In genomic region chr3:41579861-41580260, GRCh38 we compare ENCODE assay signal across 29 cellular contexts.
"Had no signal": no experiment of that assay in that cellular context is flagged by ENCODE, and none has a peak within 500 bp of the region (broad histone marks: within the 10 kb centered on the region; RNA-seq: fewer than 3 reads in every experiment).

No MANE protein-coding gene starts in this region.

- H3K36me3 ChIP-seq: breast epithelium, esophagus muscularis mucosa, left lung, lower lobe of right lung, sigmoid colon, stomach, suprapubic skin, tibial artery had no signal

- H3K27me3 ChIP-seq: breast epithelium, esophagus muscularis mucosa, left lung, sigmoid colon, stomach, suprapubic skin, tibial artery had no signal

- H3K9me3 Mint-ChIP-seq: activated CD8-positive, alpha-beta T cell treated with anti-CD3 and anti-CD28 coated beads for 36 hours; activated naive CD4-positive, alpha-beta T cell treated with anti-CD3 and anti-CD28 coated beads, Interleukin-2, amount 50 U/mL, for 24 hours; activated T-helper 2 cell treated with anti-CD3 and anti-CD28 coated beads, Interferon-gamma antibody, Interleukin-2, Interleukin-4, amounts not matched to agents 10 μg/mL and 5 μg/mL and 100 μg/mL, durations not matched to agents 14 hours and 24 hours and 36 hours; central memory CD8-positive, alpha-beta T cell; nephron had no signal

- ATAC-seq: activated CD8-positive, alpha-beta T cell treated with anti-CD3 and anti-CD28 coated beads for 36 hours; activated naive CD8-positive, alpha-beta T cell treated with anti-CD3 and anti-CD28 coated beads, Interleukin-2, amount 50 U/mL, for 24 hours; lower lobe of right lung; T-helper 17 cell had no signal

- H3K4me1 ChIP-seq: breast epithelium, left lung, lower lobe of right lung, sigmoid colon, stomach had no signal

- H3K4me1 Mint-ChIP-seq: activated CD4-positive, alpha-beta T cell treated with anti-CD3 and anti-CD28 coated beads, Interleukin-2, amount 10 ng/mL, durations not matched to agents 7 days and 5 days; activated naive CD4-positive, alpha-beta T cell treated with anti-CD3 and anti-CD28 coated beads, Interleukin-2, amount 50 U/mL, for 24 hours; activated naive CD8-positive, alpha-beta T cell treated with anti-CD3 and anti-CD28 coated beads, Interleukin-2, amount 50 U/mL, for 24 hours; central memory CD8-positive, alpha-beta T cell; nephron; T-helper 17 cell had no signal

- DNase-seq: activated CD4-positive, alpha-beta T cell treated with anti-CD3 and anti-CD28 coated beads, Interleukin-2, amount 10 ng/mL, durations not matched to agents 7 days and 5 days; activated CD4-positive, CD25-positive, alpha-beta regulatory T cell treated with anti-CD3 and anti-CD28 coated beads, Interleukin-2, amount 50 U/mL, for 72 hours; activated CD8-positive, alpha-beta T cell treated with anti-CD3 and anti-CD28 coated beads for 36 hours; activated naive CD8-positive, alpha-beta T cell treated with anti-CD3 and anti-CD28 coated beads, Interleukin-2, amount 50 U/mL, for 24 hours; activated T-cell treated with anti-CD3 and anti-CD28 coated beads, Interleukin-2, amount 50 U/mL, for 48 hours; effector CD4-positive, alpha-beta T cell; foreskin melanocyte; left lung; lower lobe of right lung; sigmoid colon; small intestine; stimulated activated CD4-positive, alpha-beta T cell treated with anti-CD3 and anti-CD28 coated beads, Interleukin-1b, Interleukin-23, amount 100 ng/mL, for 48 hours; stimulated activated CD4-positive, alpha-beta T cell treated with anti-CD3 and anti-CD28 coated beads, Interleukin-4, amount 100 ng/mL, for 4 hours; stimulated activated CD8-positive, alpha-beta memory T cell treated with anti-CD3 and anti-CD28 coated beads, Interleukin-4, amount 100 ng/mL, for 48 hours; stomach; T-helper 17 cell; T1000; tibial artery had no signal

- H3K4me3 ChIP-seq: breast epithelium, esophagus muscularis mucosa, left lung, lower lobe of right lung, sigmoid colon, stomach, suprapubic skin, tibial artery had no signal

- H3K27ac Mint-ChIP-seq: activated CD4-positive, alpha-beta T cell treated with anti-CD3 and anti-CD28 coated beads, Interleukin-2, amount 10 ng/mL, durations not matched to agents 7 days and 5 days; activated CD8-positive, alpha-beta T cell treated with anti-CD3 and anti-CD28 coated beads for 36 hours; activated naive CD4-positive, alpha-beta T cell treated with anti-CD3 and anti-CD28 coated beads, Interleukin-2, amount 50 U/mL, for 24 hours; activated naive CD8-positive, alpha-beta T cell treated with anti-CD3 and anti-CD28 coated beads, Interleukin-2, amount 50 U/mL, for 24 hours; activated T-helper 2 cell treated with anti-CD3 and anti-CD28 coated beads, Interferon-gamma antibody, Interleukin-2, Interleukin-4, amounts not matched to agents 10 μg/mL and 5 μg/mL and 100 μg/mL, durations not matched to agents 14 hours and 24 hours and 36 hours; dendritic cell treated with granulocyte-macrophage colony-stimulating factor and Interleukin-4, amounts not matched to agents 40 ng/mL and 50 ng/mL, for 4 days; progenitor cell of endocrine pancreas; stimulated activated memory B cell treated with anti-CD40 and anti-IgM and Interleukin-4, amounts not matched to agents 10 μg/mL and 1 μg/mL and 100 μg/mL, for 72 hours; T-helper 17 cell had no signal

- H3K27me3 Mint-ChIP-seq: activated CD4-positive, alpha-beta T cell treated with anti-CD3 and anti-CD28 coated beads, Interleukin-2, amount 10 ng/mL, durations not matched to agents 7 days and 5 days; activated CD8-positive, alpha-beta T cell treated with anti-CD3 and anti-CD28 coated beads for 36 hours; activated naive CD4-positive, alpha-beta T cell treated with anti-CD3 and anti-CD28 coated beads, Interleukin-2, amount 50 U/mL, for 24 hours; activated naive CD8-positive, alpha-beta T cell treated with anti-CD3 and anti-CD28 coated beads, Interleukin-2, amount 50 U/mL, for 24 hours; central memory CD8-positive, alpha-beta T cell; dendritic cell treated with granulocyte-macrophage colony-stimulating factor and Interleukin-4, amounts not matched to agents 40 ng/mL and 50 ng/mL, for 4 days; progenitor cell of endocrine pancreas; stimulated activated memory B cell treated with anti-CD40 and anti-IgM and Interleukin-4, amounts not matched to agents 10 μg/mL and 1 μg/mL and 100 μg/mL, for 72 hours; T-helper 17 cell had no signal

- H3K27ac ChIP-seq: breast epithelium, esophagus muscularis mucosa, left lung, lower lobe of right lung, sigmoid colon, stomach, suprapubic skin, tibial artery had no signal

- H3K9me3 ChIP-seq: breast epithelium, esophagus muscularis mucosa, left lung, lower lobe of right lung, sigmoid colon, stomach, suprapubic skin, tibial artery had no signal

- H3K4me3 Mint-ChIP-seq: activated CD4-positive, alpha-beta T cell treated with anti-CD3 and anti-CD28 coated beads, Interleukin-2, amount 10 ng/mL, durations not matched to agents 7 days and 5 days; activated CD8-positive, alpha-beta T cell treated with anti-CD3 and anti-CD28 coated beads for 36 hours; activated naive CD4-positive, alpha-beta T cell treated with anti-CD3 and anti-CD28 coated beads, Interleukin-2, amount 50 U/mL, for 24 hours; activated naive CD8-positive, alpha-beta T cell treated with anti-CD3 and anti-CD28 coated beads, Interleukin-2, amount 50 U/mL, for 24 hours; central memory CD8-positive, alpha-beta T cell; dendritic cell treated with granulocyte-macrophage colony-stimulating factor and Interleukin-4, amounts not matched to agents 40 ng/mL and 50 ng/mL, for 4 days; nephron; stimulated activated memory B cell treated with anti-CD40 and anti-IgM and Interleukin-4, amounts not matched to agents 10 μg/mL and 1 μg/mL and 100 μg/mL, for 72 hours; T-helper 17 cell had no signal

- FAIRE-seq: islet of Langerhans, small intestine had no signal
